ENCODE assay signal across 8 cellular contexts in the genomic region with DNA sequence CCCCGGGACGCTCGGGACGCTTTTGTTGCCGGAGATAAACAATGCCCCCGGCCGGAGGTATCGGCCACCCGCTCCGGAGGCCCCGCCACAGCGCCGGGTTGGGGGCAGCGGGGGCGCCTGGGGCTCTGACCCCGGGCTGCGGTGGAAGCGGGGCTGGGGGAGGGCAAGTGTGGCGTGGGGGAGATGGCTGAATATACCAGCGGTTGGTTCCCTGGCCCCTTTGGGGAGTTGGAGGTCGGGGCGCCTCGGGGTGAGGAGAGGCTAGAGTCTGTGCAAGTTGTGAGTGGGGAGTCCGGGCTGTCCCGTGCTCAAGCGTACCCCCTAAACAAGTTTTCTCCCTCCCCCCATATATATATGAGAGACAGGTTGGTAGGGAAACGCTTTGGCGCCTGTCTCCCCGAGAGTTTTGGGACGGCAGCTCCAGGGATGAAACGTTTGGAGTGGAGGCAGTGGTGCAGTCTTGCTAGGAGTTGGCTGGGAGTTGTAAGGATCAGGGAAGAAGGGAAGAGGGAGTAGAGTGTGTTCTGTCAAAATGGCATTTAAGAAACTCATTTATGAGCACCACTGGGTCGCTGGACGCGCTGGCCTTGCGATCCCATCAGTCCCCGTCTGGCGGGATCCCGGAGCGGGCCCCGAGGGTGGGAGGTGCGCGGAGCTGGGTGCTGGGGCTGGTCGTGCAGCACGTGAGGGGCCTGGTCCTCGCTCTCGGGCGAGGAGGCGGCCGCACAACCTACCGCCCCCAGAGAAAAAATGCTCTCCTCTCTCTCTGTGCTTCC. TPM values are rescaled to one million over a fixed set of nuclear protein-coding genes. Genes with fewer than 3 reads are reported as not detected.
DNase-seq lines count a peak whose midpoint lies in the region; ATAC-seq and TF ChIP-seq lines count a peak whose summit lies in the region.

No MANE protein-coding gene starts in this region.

- H3K4me1 Mint-ChIP-seq in activated CD4-positive, alpha-beta T cell treated with anti-CD3 and anti-CD28 coated beads, Interleukin-2, amount 10 ng/mL, durations not matched to agents 7 days and 5 days, result peaks cover 26% of the 10 kb centered on the region
- peaks cover 11 to 12% of the 10 kb centered on the region in 2 donors for H3K4me1 Mint-ChIP-seq in effector memory CD8-positive, alpha-beta T cell (ENCODE audit: low read depth in 2 of 2)

- no peaks in the 10 kb centered on the region for H3K27me3 ChIP-seq in uterus

- peak; percentile 42 for ATAC-seq in effector memory CD8-positive, alpha-beta T cell (replicated peaks)
- ATAC-seq in mucosa of descending colon (peak; percentile 33), HG02798 (IDR thresholded peaks at IDR 0.05; ENCODE audit: poor library complexity, unreplicated experiment) (no peak)

- CTCF ChIA-PET in activated CD4-positive, alpha-beta T cell treated with anti-CD3 and anti-CD28 coated beads, Interleukin-2, amount 10 ng/mL, durations not matched to agents 7 days and 5 days (lab: Charles Lee), result interaction anchor here (0.6 to 3.4 kb wide), 2 partner anchors 10 to 24 kb away, joined by 3 to 20 read pairs; no protein-coding TSS in a partner anchor

- no peaks in the 10 kb centered on the region for H3K9me3 ChIP-seq in mucosa of descending colon
- H3K9me3 ChIP-seq in uterus, result no peaks in the 10 kb centered on the region

- H3K36me3 ChIP-seq in mucosa of descending colon (ENCODE audit: low read depth), result no peaks in the 10 kb centered on the region
- H3K36me3 ChIP-seq in uterus, result no peaks in the 10 kb centered on the region

- H3K9me3 Mint-ChIP-seq in activated CD4-positive, alpha-beta T cell treated with anti-CD3 and anti-CD28 coated beads, Interleukin-2, amount 10 ng/mL, durations not matched to agents 7 days and 5 days, result no peaks in the 10 kb centered on the region
- no peaks in the 10 kb centered on the region for H3K9me3 Mint-ChIP-seq in effector memory CD8-positive, alpha-beta T cell

- no peaks in the 10 kb centered on the region for H3K36me3 Mint-ChIP-seq in activated CD4-positive, alpha-beta T cell treated with anti-CD3 and anti-CD28 coated beads, Interleukin-2, amount 10 ng/mL, durations not matched to agents 7 days and 5 days (ENCODE audit: low read depth)
- H3K36me3 Mint-ChIP-seq in effector memory CD8-positive, alpha-beta T cell (ENCODE audit: insufficient read depth), result no peaks in the 10 kb centered on the region

- intact Hi-C loops in mucosa of descending colon (cut with DNase I, micrococcal nuclease) (no loop called here), uterus (cut with DNase I; ENCODE audit: low total_unique reads) (no loop called here)

- TF ChIP-seq POLR2A in uterus (IDR thresholded peaks at IDR 0.05), result no peak

- H3K27ac Mint-ChIP-seq in activated CD4-positive, alpha-beta T cell treated with anti-CD3 and anti-CD28 coated beads, Interleukin-2, amount 10 ng/mL, durations not matched to agents 7 days and 5 days, result no peak overlapping the region
- H3K27ac Mint-ChIP-seq in effector memory CD8-positive, alpha-beta T cell, result no peak overlapping the region

- peak overlapping the region; percentile 59 to 65 for H3K27ac ChIP-seq in uterus

- no peak for DNase-seq in activated CD4-positive, alpha-beta T cell treated with anti-CD3 and anti-CD28 coated beads, Interleukin-2, amount 10 ng/mL, durations not matched to agents 7 days and 5 days
- no peak for DNase-seq in activated CD4-positive, alpha-beta T cell treated with anti-CD3 and anti-CD28 coated beads, Interleukin-2, amount 50 U/mL, for 1 hour
- DNase-seq in RPMI7951 (ENCODE audit: low read depth) (peak; percentile 45), mucosa of descending colon (peak in 2 of 3 donors; percentile 16 to 37), uterus (peak; percentile 34 to 44), GM19240 (ENCODE audit: insufficient read length, low spot score) (no peak)
- DNase-seq in effector memory CD8-positive, alpha-beta T cell, result peak in 1 of 3 experiments; percentile 10

- POLR2A ChIA-PET in activated CD4-positive, alpha-beta T cell treated with anti-CD3 and anti-CD28 coated beads, Interleukin-2, amount 10 ng/mL, durations not matched to agents 7 days and 5 days (lab: Charles Lee), result interaction anchor here (0.6 kb wide), 2 partner anchors 39 to 728 kb away, joined by 3 read pairs; no protein-coding TSS in a partner anchor

- peaks cover 6% of the 10 kb centered on the region for H3K4me1 ChIP-seq in mucosa of descending colon (ENCODE audit: low read depth)
- no peaks in the 10 kb centered on the region for H3K4me1 ChIP-seq in uterus

- TF ChIP-seq CTCF in mucosa of descending colon (IDR thresholded peaks at IDR 0.05) (no peak), uterus (IDR thresholded peaks at IDR 0.05) (no peak)

- peaks cover 74% of the 10 kb centered on the region for H3K27me3 Mint-ChIP-seq in activated CD4-positive, alpha-beta T cell treated with anti-CD3 and anti-CD28 coated beads, Interleukin-2, amount 10 ng/mL, durations not matched to agents 7 days and 5 days
- peaks cover 65 to 80% of the 10 kb centered on the region in 2 donors for H3K27me3 Mint-ChIP-seq in effector memory CD8-positive, alpha-beta T cell

- peak overlapping the region; percentile 53 for H3K4me3 Mint-ChIP-seq in activated CD4-positive, alpha-beta T cell treated with anti-CD3 and anti-CD28 coated beads, Interleukin-2, amount 10 ng/mL, durations not matched to agents 7 days and 5 days
- H3K4me3 Mint-ChIP-seq in effector memory CD8-positive, alpha-beta T cell, result peak overlapping the region; percentile 78 to 80

- H3K4me3 ChIP-seq in mucosa of descending colon, result peak overlapping the region; percentile 30
- peak overlapping the region; percentile 54 to 70 for H3K4me3 ChIP-seq in uterus

RNA-seq across cellular contexts. Expression of a gene that starts 1.0 kb away (rescaled TPM):
- 1 to 10 TPM; 3.0 to 3.7 TPM for total RNA-seq in activated CD4-positive, alpha-beta T cell treated with anti-CD3 and anti-CD28 coated beads, Interleukin-2, amount 10 ng/mL, durations not matched to agents 7 days and 5 days
- total RNA-seq in RPMI7951 (2014; rRNA removed; shearing (Covaris generic)), result 4.1 and 6.1 TPM in 2 replicates
- total RNA-seq in mucosa of descending colon, result 1 to 10 TPM; 1.0 to 5.7 (median 1.1) TPM
- total RNA-seq in uterus, result 10 to 100 TPM in 1 of 4 donors, 1 to 10 TPM in 3; 3.5 to 40.3 (median 7.1) TPM

RNA-seq across cellular contexts. Expression of a gene that starts 33.8 kb away (rescaled TPM):
- total RNA-seq in activated CD4-positive, alpha-beta T cell treated with anti-CD3 and anti-CD28 coated beads, Interleukin-2, amount 10 ng/mL, durations not matched to agents 7 days and 5 days, result 10 to 100 TPM; 19.8 to 26.4 TPM
- 5.3 and 6.6 TPM in 2 replicates for total RNA-seq in RPMI7951 (2014; rRNA removed; shearing (Covaris generic))
- total RNA-seq in mucosa of descending colon (10 to 100 TPM; 19.4 to 35.0 (median 23.3) TPM), uterus (100 to 1,000 TPM in 1 of 4 donors, 10 to 100 TPM in 3; 22.9 to 345 (median 33.1) TPM)

Comparison
In these comparisons a context has a peak if more than half of its experiments do, and no peak if none do; other contexts are left out.
1. DNase-seq: peak in RPMI7951 (single experiment), mucosa of descending colon (2 of 3) and uterus (2 of 2); none in activated CD4-positive, alpha-beta T cell treated with anti-CD3 and anti-CD28 coated beads, Interleukin-2, amount 10 ng/mL, durations not matched to agents 7 days and 5 days (single experiment), activated CD4-positive, alpha-beta T cell treated with anti-CD3 and anti-CD28 coated beads, Interleukin-2, amount 50 U/mL, for 1 hour (single experiment) and GM19240 (single experiment).